In the genomic region with DNA sequence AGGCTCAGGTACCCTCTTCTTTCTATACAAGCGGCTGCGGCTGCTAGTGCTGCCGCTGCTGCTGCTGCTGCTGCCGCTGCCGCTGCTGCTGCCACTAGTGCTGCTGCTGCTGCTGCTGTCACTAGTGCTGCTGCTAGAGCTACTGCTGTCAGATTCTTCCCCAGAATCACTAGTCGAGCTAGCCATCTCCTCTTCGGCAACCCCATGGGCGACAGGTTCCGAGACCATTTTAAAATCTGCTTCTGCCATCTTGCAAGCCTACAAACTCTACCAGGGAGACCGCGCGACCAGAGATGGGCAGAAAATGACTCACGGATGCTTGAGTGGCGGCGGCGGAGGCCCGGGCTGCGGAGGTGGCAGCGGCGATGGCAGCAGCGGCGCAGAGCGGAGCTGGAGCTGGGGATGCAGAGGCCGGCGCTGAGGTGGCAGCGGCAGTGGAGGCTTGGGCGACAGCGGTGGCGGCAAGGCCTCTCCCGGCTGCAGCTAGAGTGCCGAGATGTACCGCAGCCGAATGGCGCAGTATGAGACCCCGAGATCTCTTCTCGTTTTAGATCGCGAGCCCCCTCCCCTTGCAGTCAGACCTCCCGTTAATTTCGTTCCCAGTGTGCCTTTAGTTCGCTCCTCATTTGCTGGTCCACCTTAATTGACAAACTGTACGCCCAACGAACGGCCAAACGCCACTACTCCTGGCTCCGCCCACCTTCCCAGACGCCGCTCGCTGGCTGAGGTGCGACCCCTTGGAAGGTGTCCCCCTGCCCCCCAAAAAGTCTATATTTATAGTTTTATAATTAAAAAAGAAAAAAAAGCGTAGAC, we compare ENCODE assay signal across 1 cellular context.
TF ChIP-seq lines count a peak whose summit lies in the region.

A gene with protein sequence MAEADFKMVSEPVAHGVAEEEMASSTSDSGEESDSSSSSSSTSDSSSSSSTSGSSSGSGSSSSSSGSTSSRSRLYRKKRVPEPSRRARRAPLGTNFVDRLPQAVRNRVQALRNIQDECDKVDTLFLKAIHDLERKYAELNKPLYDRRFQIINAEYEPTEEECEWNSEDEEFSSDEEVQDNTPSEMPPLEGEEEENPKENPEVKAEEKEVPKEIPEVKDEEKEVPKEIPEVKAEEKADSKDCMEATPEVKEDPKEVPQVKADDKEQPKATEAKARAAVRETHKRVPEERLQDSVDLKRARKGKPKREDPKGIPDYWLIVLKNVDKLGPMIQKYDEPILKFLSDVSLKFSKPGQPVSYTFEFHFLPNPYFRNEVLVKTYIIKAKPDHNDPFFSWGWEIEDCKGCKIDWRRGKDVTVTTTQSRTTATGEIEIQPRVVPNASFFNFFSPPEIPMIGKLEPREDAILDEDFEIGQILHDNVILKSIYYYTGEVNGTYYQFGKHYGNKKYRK (minus strand): TSS at position 523 of the 813 bp plus-strand sequence. CDS start 274 bp downstream, at position 249.

TF ChIP-seq in HepG2, 621 proteins besides CTCF, POLR2A, EP300 and RAD21 (continued from another document):
- TF ChIP-seq, protein P1, sequence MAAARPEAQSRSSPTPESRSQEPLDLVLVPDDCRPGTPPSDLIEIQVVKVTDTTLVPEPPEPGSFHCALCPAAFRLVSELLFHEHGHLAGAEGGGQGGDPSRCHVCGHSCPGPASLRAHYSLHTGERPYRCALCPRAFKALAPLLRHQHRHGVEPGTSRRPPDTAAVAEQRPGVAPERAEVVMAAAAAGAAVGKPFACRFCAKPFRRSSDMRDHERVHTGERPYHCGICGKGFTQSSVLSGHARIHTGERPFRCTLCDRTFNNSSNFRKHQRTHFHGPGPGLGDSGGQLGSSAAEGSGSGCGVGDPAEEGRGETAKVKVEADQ (CRISPR knock-in tag; IDR thresholded peaks at IDR 0.05; ENCODE audit: borderline replicate concordance) = no peak
- TF ChIP-seq CHD2 (IDR thresholded peaks at IDR 0.05; ENCODE audit: low read depth, low read length) = 0 out of 2 replicates have a peak, but pooled peaks have one; percentile 49
- TF ChIP-seq, protein P2, sequence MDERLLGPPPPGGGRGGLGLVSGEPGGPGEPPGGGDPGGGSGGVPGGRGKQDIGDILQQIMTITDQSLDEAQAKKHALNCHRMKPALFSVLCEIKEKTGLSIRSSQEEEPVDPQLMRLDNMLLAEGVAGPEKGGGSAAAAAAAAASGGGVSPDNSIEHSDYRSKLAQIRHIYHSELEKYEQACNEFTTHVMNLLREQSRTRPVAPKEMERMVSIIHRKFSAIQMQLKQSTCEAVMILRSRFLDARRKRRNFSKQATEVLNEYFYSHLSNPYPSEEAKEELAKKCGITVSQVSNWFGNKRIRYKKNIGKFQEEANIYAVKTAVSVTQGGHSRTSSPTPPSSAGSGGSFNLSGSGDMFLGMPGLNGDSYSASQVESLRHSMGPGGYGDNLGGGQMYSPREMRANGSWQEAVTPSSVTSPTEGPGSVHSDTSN (CRISPR knock-in tag; IDR thresholded peaks at IDR 0.05) = peak; percentile 54; the same call in 1 of the 2 replicates
- TF ChIP-seq PRPF4 (IDR thresholded peaks at IDR 0.05; ENCODE audit: low read depth, low read length, poor library complexity, severe bottlenecking) = no peak
- TF ChIP-seq ATM (IDR thresholded peaks at IDR 0.05; ENCODE audit: borderline replicate concordance) = no peak
- peak; percentile 82 for TF ChIP-seq SP2 (CRISPR knock-in tag; IDR thresholded peaks at IDR 0.05)
- peak; percentile 67 for TF ChIP-seq NFYC (CRISPR knock-in tag; IDR thresholded peaks at IDR 0.05)
- TF ChIP-seq, protein P3, sequence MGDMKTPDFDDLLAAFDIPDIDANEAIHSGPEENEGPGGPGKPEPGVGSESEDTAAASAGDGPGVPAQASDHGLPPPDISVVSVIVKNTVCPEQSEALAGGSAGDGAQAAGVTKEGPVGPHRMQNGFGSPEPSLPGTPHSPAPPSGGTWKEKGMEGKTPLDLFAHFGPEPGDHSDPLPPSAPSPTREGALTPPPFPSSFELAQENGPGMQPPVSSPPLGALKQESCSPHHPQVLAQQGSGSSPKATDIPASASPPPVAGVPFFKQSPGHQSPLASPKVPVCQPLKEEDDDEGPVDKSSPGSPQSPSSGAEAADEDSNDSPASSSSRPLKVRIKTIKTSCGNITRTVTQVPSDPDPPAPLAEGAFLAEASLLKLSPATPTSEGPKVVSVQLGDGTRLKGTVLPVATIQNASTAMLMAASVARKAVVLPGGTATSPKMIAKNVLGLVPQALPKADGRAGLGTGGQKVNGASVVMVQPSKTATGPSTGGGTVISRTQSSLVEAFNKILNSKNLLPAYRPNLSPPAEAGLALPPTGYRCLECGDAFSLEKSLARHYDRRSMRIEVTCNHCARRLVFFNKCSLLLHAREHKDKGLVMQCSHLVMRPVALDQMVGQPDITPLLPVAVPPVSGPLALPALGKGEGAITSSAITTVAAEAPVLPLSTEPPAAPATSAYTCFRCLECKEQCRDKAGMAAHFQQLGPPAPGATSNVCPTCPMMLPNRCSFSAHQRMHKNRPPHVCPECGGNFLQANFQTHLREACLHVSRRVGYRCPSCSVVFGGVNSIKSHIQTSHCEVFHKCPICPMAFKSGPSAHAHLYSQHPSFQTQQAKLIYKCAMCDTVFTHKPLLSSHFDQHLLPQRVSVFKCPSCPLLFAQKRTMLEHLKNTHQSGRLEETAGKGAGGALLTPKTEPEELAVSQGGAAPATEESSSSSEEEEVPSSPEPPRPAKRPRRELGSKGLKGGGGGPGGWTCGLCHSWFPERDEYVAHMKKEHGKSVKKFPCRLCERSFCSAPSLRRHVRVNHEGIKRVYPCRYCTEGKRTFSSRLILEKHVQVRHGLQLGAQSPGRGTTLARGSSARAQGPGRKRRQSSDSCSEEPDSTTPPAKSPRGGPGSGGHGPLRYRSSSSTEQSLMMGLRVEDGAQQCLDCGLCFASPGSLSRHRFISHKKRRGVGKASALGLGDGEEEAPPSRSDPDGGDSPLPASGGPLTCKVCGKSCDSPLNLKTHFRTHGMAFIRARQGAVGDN (CRISPR knock-in tag; IDR thresholded peaks at IDR 0.05) = peak; percentile 23; the same call in 1 of the 2 replicates
- peak; percentile 68 for TF ChIP-seq NFYB (CRISPR knock-in tag; IDR thresholded peaks at IDR 0.05)
- TF ChIP-seq PHF8 (CRISPR knock-in tag; IDR thresholded peaks at IDR 0.05) = 0 out of 2 replicates have a peak, but pooled peaks have one; percentile 21
- TF ChIP-seq, protein P4, sequence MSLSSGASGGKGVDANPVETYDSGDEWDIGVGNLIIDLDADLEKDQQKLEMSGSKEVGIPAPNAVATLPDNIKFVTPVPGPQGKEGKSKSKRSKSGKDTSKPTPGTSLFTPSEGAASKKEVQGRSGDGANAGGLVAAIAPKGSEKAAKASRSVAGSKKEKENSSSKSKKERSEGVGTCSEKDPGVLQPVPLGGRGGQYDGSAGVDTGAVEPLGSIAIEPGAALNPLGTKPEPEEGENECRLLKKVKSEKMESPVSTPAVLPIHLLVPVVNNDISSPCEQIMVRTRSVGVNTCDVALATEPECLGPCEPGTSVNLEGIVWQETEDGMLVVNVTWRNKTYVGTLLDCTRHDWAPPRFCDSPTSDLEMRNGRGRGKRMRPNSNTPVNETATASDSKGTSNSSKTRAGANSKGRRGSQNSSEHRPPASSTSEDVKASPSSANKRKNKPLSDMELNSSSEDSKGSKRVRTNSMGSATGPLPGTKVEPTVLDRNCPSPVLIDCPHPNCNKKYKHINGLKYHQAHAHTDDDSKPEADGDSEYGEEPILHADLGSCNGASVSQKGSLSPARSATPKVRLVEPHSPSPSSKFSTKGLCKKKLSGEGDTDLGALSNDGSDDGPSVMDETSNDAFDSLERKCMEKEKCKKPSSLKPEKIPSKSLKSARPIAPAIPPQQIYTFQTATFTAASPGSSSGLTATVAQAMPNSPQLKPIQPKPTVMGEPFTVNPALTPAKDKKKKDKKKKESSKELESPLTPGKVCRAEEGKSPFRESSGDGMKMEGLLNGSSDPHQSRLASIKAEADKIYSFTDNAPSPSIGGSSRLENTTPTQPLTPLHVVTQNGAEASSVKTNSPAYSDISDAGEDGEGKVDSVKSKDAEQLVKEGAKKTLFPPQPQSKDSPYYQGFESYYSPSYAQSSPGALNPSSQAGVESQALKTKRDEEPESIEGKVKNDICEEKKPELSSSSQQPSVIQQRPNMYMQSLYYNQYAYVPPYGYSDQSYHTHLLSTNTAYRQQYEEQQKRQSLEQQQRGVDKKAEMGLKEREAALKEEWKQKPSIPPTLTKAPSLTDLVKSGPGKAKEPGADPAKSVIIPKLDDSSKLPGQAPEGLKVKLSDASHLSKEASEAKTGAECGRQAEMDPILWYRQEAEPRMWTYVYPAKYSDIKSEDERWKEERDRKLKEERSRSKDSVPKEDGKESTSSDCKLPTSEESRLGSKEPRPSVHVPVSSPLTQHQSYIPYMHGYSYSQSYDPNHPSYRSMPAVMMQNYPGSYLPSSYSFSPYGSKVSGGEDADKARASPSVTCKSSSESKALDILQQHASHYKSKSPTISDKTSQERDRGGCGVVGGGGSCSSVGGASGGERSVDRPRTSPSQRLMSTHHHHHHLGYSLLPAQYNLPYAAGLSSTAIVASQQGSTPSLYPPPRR (CRISPR knock-in tag; IDR thresholded peaks at IDR 0.05; ENCODE audit: borderline replicate concordance) = no peak
- peak; percentile 28; the same call in 1 of the 2 replicates for TF ChIP-seq GABPB1 (CRISPR knock-in tag; IDR thresholded peaks at IDR 0.05)
- no peak for TF ChIP-seq MZF1 (CRISPR knock-in tag; IDR thresholded peaks at IDR 0.05; ENCODE audit: borderline replicate concordance)
- TF ChIP-seq ZNF768 (CRISPR knock-in tag; IDR thresholded peaks at IDR 0.05) = peak; percentile 12; the same call in 1 of the 2 replicates
- TF ChIP-seq, protein P5, sequence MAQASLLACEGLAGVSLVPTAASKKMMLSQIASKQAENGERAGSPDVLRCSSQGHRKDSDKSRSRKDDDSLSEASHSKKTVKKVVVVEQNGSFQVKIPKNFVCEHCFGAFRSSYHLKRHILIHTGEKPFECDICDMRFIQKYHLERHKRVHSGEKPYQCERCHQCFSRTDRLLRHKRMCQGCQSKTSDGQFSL (CRISPR knock-in tag; IDR thresholded peaks at IDR 0.05) = no peak
- TF ChIP-seq ZNF143 (CRISPR knock-in tag; IDR thresholded peaks at IDR 0.05) = 0 out of 2 replicates have a peak, but pooled peaks have one; percentile 19
- TF ChIP-seq, protein P6, sequence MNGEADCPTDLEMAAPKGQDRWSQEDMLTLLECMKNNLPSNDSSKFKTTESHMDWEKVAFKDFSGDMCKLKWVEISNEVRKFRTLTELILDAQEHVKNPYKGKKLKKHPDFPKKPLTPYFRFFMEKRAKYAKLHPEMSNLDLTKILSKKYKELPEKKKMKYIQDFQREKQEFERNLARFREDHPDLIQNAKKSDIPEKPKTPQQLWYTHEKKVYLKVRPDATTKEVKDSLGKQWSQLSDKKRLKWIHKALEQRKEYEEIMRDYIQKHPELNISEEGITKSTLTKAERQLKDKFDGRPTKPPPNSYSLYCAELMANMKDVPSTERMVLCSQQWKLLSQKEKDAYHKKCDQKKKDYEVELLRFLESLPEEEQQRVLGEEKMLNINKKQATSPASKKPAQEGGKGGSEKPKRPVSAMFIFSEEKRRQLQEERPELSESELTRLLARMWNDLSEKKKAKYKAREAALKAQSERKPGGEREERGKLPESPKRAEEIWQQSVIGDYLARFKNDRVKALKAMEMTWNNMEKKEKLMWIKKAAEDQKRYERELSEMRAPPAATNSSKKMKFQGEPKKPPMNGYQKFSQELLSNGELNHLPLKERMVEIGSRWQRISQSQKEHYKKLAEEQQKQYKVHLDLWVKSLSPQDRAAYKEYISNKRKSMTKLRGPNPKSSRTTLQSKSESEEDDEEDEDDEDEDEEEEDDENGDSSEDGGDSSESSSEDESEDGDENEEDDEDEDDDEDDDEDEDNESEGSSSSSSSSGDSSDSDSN (CRISPR knock-in tag; IDR thresholded peaks at IDR 0.05) = 0 out of 2 replicates have a peak, but pooled peaks have one; percentile 30
- 0 out of 2 replicates have a peak, but pooled peaks have one; percentile 20 for TF ChIP-seq ZFX (CRISPR knock-in tag; IDR thresholded peaks at IDR 0.05; ENCODE audit: low read depth)
- TF ChIP-seq, protein P7, sequence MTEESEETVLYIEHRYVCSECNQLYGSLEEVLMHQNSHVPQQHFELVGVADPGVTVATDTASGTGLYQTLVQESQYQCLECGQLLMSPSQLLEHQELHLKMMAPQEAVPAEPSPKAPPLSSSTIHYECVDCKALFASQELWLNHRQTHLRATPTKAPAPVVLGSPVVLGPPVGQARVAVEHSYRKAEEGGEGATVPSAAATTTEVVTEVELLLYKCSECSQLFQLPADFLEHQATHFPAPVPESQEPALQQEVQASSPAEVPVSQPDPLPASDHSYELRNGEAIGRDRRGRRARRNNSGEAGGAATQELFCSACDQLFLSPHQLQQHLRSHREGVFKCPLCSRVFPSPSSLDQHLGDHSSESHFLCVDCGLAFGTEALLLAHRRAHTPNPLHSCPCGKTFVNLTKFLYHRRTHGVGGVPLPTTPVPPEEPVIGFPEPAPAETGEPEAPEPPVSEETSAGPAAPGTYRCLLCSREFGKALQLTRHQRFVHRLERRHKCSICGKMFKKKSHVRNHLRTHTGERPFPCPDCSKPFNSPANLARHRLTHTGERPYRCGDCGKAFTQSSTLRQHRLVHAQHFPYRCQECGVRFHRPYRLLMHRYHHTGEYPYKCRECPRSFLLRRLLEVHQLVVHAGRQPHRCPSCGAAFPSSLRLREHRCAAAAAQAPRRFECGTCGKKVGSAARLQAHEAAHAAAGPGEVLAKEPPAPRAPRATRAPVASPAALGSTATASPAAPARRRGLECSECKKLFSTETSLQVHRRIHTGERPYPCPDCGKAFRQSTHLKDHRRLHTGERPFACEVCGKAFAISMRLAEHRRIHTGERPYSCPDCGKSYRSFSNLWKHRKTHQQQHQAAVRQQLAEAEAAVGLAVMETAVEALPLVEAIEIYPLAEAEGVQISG (CRISPR knock-in tag; IDR thresholded peaks at IDR 0.05) = no peak
